ENCODE assay signal across 35 cellular contexts in genomic region chr3:14588713-14589112, GRCh38. TPM values are rescaled to one million over a fixed set of nuclear protein-coding genes. Genes with fewer than 3 reads are reported as not detected.
"Had no signal": no experiment of that assay in that cellular context is flagged by ENCODE, and none has a peak within 500 bp of the region (broad histone marks: within the 10 kb centered on the region; RNA-seq: fewer than 3 reads in every experiment).

No MANE protein-coding gene starts in this region.

- H3K9me3 ChIP-seq: adrenal gland, body of pancreas, breast epithelium had no signal

- H3K36me3 ChIP-seq: adrenal gland, brain microvascular endothelial cell, breast epithelium, WERI-Rb-1 had no signal

- H3K27me3 ChIP-seq: body of pancreas had no signal

- ATAC-seq: activated CD4-positive, alpha-beta T cell treated with anti-CD3 and anti-CD28 coated beads for 36 hours; activated CD4-positive, CD25-positive, alpha-beta regulatory T cell treated with anti-CD3 and anti-CD28 coated beads, Interleukin-2, amount 50 U/mL, for 24 hours; activated CD8-positive, alpha-beta memory T cell treated with anti-CD3 and anti-CD28 coated beads, Interleukin-2, amount 10 ng/mL, durations not matched to agents 7 days and 5 days; activated CD8-positive, alpha-beta T cell treated with anti-CD3 and anti-CD28 coated beads, Interleukin-2, amount 10 ng/mL, durations not matched to agents 7 days and 5 days; activated naive CD4-positive, alpha-beta T cell treated with anti-CD3 and anti-CD28 coated beads, Interleukin-2, amount 50 U/mL, for 72 hours; body of pancreas; WTC11 had no signal

- H3K4me3 ChIP-seq: adrenal gland, body of pancreas, breast epithelium had no signal

- DNase-seq: activated CD4-positive, alpha-beta memory T cell treated with anti-CD3 and anti-CD28 coated beads, Interleukin-2, amount 10 ng/mL, durations not matched to agents 7 days and 5 days; activated CD4-positive, alpha-beta T cell treated with anti-CD3 and anti-CD28 coated beads for 1 hour; activated CD4-positive, alpha-beta T cell treated with anti-CD3 and anti-CD28 coated beads for 36 hours; activated CD4-positive, alpha-beta T cell treated with anti-CD3 and anti-CD28 coated beads for 48 hours; activated CD4-positive, alpha-beta T cell treated with anti-CD3 and anti-CD28 coated beads, Interleukin-2, amount 10 ng/mL, durations not matched to agents 7 days and 5 days; activated CD4-positive, alpha-beta T cell treated with anti-CD3 and anti-CD28 coated beads, Interleukin-2, amount 50 U/mL, for 48 hours; activated CD4-positive, CD25-positive, alpha-beta regulatory T cell; activated CD8-positive, alpha-beta memory T cell treated with anti-CD3 and anti-CD28 coated beads for 24 hours; activated CD8-positive, alpha-beta memory T cell treated with anti-CD3 and anti-CD28 coated beads, Interleukin-2, amount 10 ng/mL, durations not matched to agents 7 days and 5 days; activated CD8-positive, alpha-beta memory T cell treated with anti-CD3 and anti-CD28 coated beads, Interleukin-2, amount 50 U/mL, for 48 hours; activated CD8-positive, alpha-beta T cell treated with anti-CD3 and anti-CD28 coated beads, Interleukin-2, amount 10 ng/mL, durations not matched to agents 7 days and 5 days; activated effector memory CD4-positive, alpha-beta T cell treated with Interleukin-2 at 50 U/mL for 16 hours; activated gamma-delta T cell treated with Interleukin-2 at 50 U/mL for 16 hours; activated naive CD4-positive, alpha-beta T cell; activated naive CD4-positive, alpha-beta T cell treated with anti-CD3 and anti-CD28 coated beads for 36 hours; activated naive CD4-positive, alpha-beta T cell treated with anti-CD3 and anti-CD28 coated beads, Interleukin-2, amount 50 U/mL, for 16 hours; activated naive CD8-positive, alpha-beta T cell treated with anti-CD3 and anti-CD28 coated beads for 36 hours; activated T-cell treated with anti-CD3 and anti-CD28 coated beads, Interleukin-2, amount 50 U/mL, for 24 hours; activated T-cell treated with anti-CD3 and anti-CD28 coated beads, Interleukin-2, amount 50 U/mL, for 48 hours; amniotic stem cell; body of pancreas; cerebellar nuclear complex; T-helper 1 cell; T-helper 2 cell; T-helper 9 cell; WERI-Rb-1 had no signal

- FAIRE-seq: astrocyte, TTC549 had no signal

- H3K27ac ChIP-seq: adrenal gland, body of pancreas, brain microvascular endothelial cell, breast epithelium, WERI-Rb-1 had no signal

- H3K4me1 ChIP-seq: adrenal gland, body of pancreas, breast epithelium had no signal

RNA-seq across cellular contexts. Expression of gene GRIP2, which starts 48.6 kb away (rescaled TPM):
- total RNA-seq: activated CD4-positive, alpha-beta T cell treated with anti-CD3 and anti-CD28 coated beads for 36 hours; activated CD8-positive, alpha-beta memory T cell treated with anti-CD3 and anti-CD28 coated beads, Interleukin-2, amount 10 ng/mL, durations not matched to agents 7 days and 5 days; activated CD8-positive, alpha-beta T cell treated with anti-CD3 and anti-CD28 coated beads, Interleukin-2, amount 10 ng/mL, durations not matched to agents 7 days and 5 days; activated naive CD4-positive, alpha-beta T cell treated with anti-CD3 and anti-CD28 coated beads for 36 hours; activated naive CD4-positive, alpha-beta T cell treated with anti-CD3 and anti-CD28 coated beads, Interleukin-2, amount 50 U/mL, for 72 hours; activated naive CD8-positive, alpha-beta T cell treated with anti-CD3 and anti-CD28 coated beads for 36 hours; activated T-helper 2 cell treated with anti-CD3 and anti-CD28 coated beads, Interferon-gamma antibody, Interleukin-2, Interleukin-4, amounts not matched to agents 10 μg/mL and 5 μg/mL and 100 μg/mL, durations not matched to agents 14 hours and 24 hours and 36 hours had no signal
